27 cellular contexts compared by ENCODE assay signal in genomic region chr7:126065766-126066165, GRCh38.
"Had no signal": no experiment of that assay in that cellular context is flagged by ENCODE, and none has a peak within 500 bp of the region (broad histone marks: within the 10 kb centered on the region; RNA-seq: fewer than 3 reads in every experiment).

No MANE protein-coding gene starts in this region.

- DNase-seq: activated CD4-positive, alpha-beta memory T cell treated with anti-CD3 and anti-CD28 coated beads, Interleukin-2, amount 10 ng/mL, durations not matched to agents 7 days and 5 days; activated CD4-positive, alpha-beta T cell treated with anti-CD3 and anti-CD28 coated beads for 36 hours; activated CD4-positive, alpha-beta T cell treated with anti-CD3 and anti-CD28 coated beads, Interleukin-2, amount 10 ng/mL, durations not matched to agents 24 days and 14 days; activated CD4-positive, CD25-positive, alpha-beta regulatory T cell; activated CD4-positive, CD25-positive, alpha-beta regulatory T cell treated with anti-CD3 and anti-CD28 coated beads, Interleukin-2, amount 50 U/mL, for 72 hours; activated CD8-positive, alpha-beta memory T cell treated with anti-CD3 and anti-CD28 coated beads, Interleukin-2, amount 50 U/mL, for 48 hours; activated gamma-delta T cell; activated naive CD4-positive, alpha-beta T cell; activated naive CD4-positive, alpha-beta T cell treated with anti-CD3 and anti-CD28 coated beads, Interleukin-2, amount 10 ng/mL, durations not matched to agents 7 days and 5 days; activated T-cell treated with anti-CD3 and anti-CD28 coated beads for 4 hours; activated T-cell treated with anti-CD3 and anti-CD28 coated beads, Interleukin-2, amount 50 U/mL, for 24 hours; activated T-cell treated with anti-CD3 and anti-CD28 coated beads, Interleukin-2, amount 50 U/mL, for 72 hours; amniotic stem cell; anterior cingulate cortex; brain microvascular endothelial cell; dorsolateral prefrontal cortex; effector memory CD4-positive, alpha-beta T cell; endodermal cell; foreskin fibroblast; heart right ventricle; T-helper 1 cell; T-helper 17 cell; T1000 had no signal

- H3K36me3 Mint-ChIP-seq: activated naive CD4-positive, alpha-beta T cell treated with anti-CD3 and anti-CD28 coated beads, Interleukin-2, amount 10 ng/mL, durations not matched to agents 7 days and 5 days; activated naive CD8-positive, alpha-beta T cell had no signal

- H3K27ac Mint-ChIP-seq: activated CD4-positive, alpha-beta memory T cell treated with anti-CD3 and anti-CD28 coated beads, Interleukin-2, amount 10 ng/mL, durations not matched to agents 7 days and 5 days; activated CD4-positive, alpha-beta T cell treated with anti-CD3 and anti-CD28 coated beads for 36 hours; activated CD4-positive, alpha-beta T cell treated with anti-CD3 and anti-CD28 coated beads, Interleukin-2, amount 10 ng/mL, durations not matched to agents 24 days and 14 days; activated naive CD4-positive, alpha-beta T cell treated with anti-CD3 and anti-CD28 coated beads, Interleukin-2, amount 10 ng/mL, durations not matched to agents 7 days and 5 days; activated naive CD8-positive, alpha-beta T cell; activated T-cell treated with anti-CD3 and anti-CD28 coated beads, Interleukin-2, amount 50 U/mL, for 24 hours; activated T-cell treated with anti-CD3 and anti-CD28 coated beads, Interleukin-2, amount 50 U/mL, for 72 hours; dendritic cell treated with granulocyte-macrophage colony-stimulating factor and Interleukin-4, amounts not matched to agents 40 ng/mL and 50 ng/mL, for 4 days; endodermal cell; T-helper 17 cell; T-helper 2 cell treated with Interferon-gamma antibody and Interleukin-4, amounts not matched to agents 5 μg/mL and 100 μg/mL, for 36 hours had no signal

- ATAC-seq: activated CD4-positive, alpha-beta T cell treated with anti-CD3 and anti-CD28 coated beads for 36 hours; activated T-cell treated with anti-CD3 and anti-CD28 coated beads, Interleukin-2, amount 50 U/mL, for 72 hours; esophagus mucosa; heart right ventricle; T-helper 17 cell had no signal
